In the genomic region with DNA sequence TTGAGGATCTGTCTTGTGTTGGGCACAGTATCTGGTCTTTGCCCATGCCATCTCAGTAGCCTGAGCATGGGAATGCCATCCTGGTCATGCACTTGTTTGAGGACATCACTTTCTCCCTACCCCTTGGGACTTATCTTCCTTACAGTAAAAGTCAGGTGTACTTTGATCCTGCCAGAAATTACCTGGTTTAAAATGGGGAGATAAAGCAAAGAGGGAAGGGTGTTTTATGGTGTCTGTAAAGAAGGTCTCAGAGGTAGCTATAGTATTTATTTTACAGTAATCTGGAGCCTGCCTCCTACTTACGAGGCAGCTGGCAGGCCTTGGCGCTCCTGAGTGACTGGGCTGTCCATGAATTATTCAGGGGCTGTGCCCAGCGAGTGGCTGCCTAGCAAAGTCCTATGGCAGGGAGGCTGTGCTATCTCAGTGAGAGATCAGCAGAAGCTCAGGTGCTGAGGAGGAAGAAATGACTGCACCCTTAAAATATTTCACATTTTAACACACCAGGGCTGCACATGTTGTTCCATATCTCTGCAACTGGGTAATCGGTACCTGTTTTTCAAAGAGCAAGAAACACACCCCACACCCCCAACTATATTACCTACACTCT, we compare ENCODE assay signal across 18 cellular contexts.
A peak's percentile ranks its signal among the peaks of the same experiment; 100 is the strongest.
DNase-seq lines count a peak whose midpoint lies in the region; ATAC-seq and TF ChIP-seq lines count a peak whose summit lies in the region.
"Had no signal": no experiment of that assay in that cellular context is flagged by ENCODE, and none has a peak within 500 bp of the region (broad histone marks: within the 10 kb centered on the region; RNA-seq: fewer than 3 reads in every experiment).

No MANE protein-coding gene starts in this region.

- ATAC-seq in GM21367 (IDR thresholded peaks at IDR 0.05; ENCODE audit: unreplicated experiment): no peak
- ATAC-seq: activated naive CD4-positive, alpha-beta T cell treated with anti-CD3 and anti-CD28 coated beads, Interleukin-2, amount 50 U/mL, for 72 hours; activated T-cell treated with anti-CD3 and anti-CD28 coated beads, Interleukin-2, amount 50 U/mL, for 4 hours; HCT116; natural killer cell treated with Interleukin-12 subunit alpha and Interleukin-12 subunit beta and Interleukin-15 and Interleukin-18, amount 100 ng/mL, for 72 hours; PC-3 had no signal

- no peak overlapping the region for H3K4me3 ChIP-seq in suprapubic skin
- H3K4me3 ChIP-seq: lower lobe of right lung had no signal

- TF ChIP-seq CTCF in suprapubic skin (IDR thresholded peaks at IDR 0.05) (no peak), RWPE1 (conservative IDR thresholded peaks at IDR 0.05; ENCODE audit: low read depth) (no peak)

- no peak for TF ChIP-seq EP300 in suprapubic skin (IDR thresholded peaks at IDR 0.05)

- H3K4me1 ChIP-seq in suprapubic skin: peaks cover 35% of the 10 kb centered on the region

- CTCF ChIA-PET in RWPE1 (lab: Yijun Ruan, JAX): interaction anchor here (0.7 to 1.6 kb wide), 2 partner anchors 9 to 12 kb away, joined by 4 to 5 read pairs; no protein-coding TSS in a partner anchor

- no peaks in the 10 kb centered on the region for H3K9me3 ChIP-seq in suprapubic skin
- H3K9me3 ChIP-seq: BE2C, lower lobe of right lung had no signal

- H3K27me3 ChIP-seq in suprapubic skin: no peaks in the 10 kb centered on the region
- H3K27me3 ChIP-seq: BE2C had no signal

- POLR2A ChIA-PET in RWPE1 (lab: Yijun Ruan, JAX; ENCODE audit: low non-redundant PET): no interaction called here

- 49% methylated on average over 4 of the region's 4 CpGs for WGBS in suprapubic skin

- no peaks in the 10 kb centered on the region for H3K36me3 ChIP-seq in suprapubic skin
- H3K36me3 ChIP-seq: BE2C, lower lobe of right lung had no signal

- H3K27ac ChIP-seq in suprapubic skin (peak overlapping the region; percentile 63), RWPE1 (no peak overlapping the region)
- H3K27ac ChIP-seq: lower lobe of right lung had no signal

- TF ChIP-seq POLR2A in suprapubic skin (IDR thresholded peaks at IDR 0.05): no peak

- DNase-seq in M059J (ENCODE audit: low read depth) (peak; percentile 9), cerebellar cortex (ENCODE audit: low spot score) (peak; percentile 53), kidney tubule cell (ENCODE audit: low spot score) (peak; percentile 72), suprapubic skin (ENCODE audit: low spot score in 2 of 2) (no peak), RWPE1 (ENCODE audit: low spot score) (no peak), HK-2 (ENCODE audit: unreplicated experiment) (no peak)
- DNase-seq: activated T-cell treated with anti-CD3 and anti-CD28 coated beads, Interleukin-2, amount 50 U/mL, for 4 hours; DMS53; effector CD8-positive, alpha-beta T cell; lower lobe of right lung; NCI-H1694 treated with DMSO at 0.1 percent for 48 hours; NCI-H446 treated with DMSO at 0.1 percent for 48 hours; PC-3 had no signal

Comparison
In these comparisons a context has a peak if more than half of its experiments do, and no peak if none do; other contexts are left out.
1. DNase-seq: peak in M059J (single experiment), cerebellar cortex (single experiment) and kidney tubule cell (single experiment); none in suprapubic skin (0 of 2), RWPE1 (single experiment) and HK-2 (single experiment).